ENCODE assay signal across 8 cellular contexts in the genomic region with DNA sequence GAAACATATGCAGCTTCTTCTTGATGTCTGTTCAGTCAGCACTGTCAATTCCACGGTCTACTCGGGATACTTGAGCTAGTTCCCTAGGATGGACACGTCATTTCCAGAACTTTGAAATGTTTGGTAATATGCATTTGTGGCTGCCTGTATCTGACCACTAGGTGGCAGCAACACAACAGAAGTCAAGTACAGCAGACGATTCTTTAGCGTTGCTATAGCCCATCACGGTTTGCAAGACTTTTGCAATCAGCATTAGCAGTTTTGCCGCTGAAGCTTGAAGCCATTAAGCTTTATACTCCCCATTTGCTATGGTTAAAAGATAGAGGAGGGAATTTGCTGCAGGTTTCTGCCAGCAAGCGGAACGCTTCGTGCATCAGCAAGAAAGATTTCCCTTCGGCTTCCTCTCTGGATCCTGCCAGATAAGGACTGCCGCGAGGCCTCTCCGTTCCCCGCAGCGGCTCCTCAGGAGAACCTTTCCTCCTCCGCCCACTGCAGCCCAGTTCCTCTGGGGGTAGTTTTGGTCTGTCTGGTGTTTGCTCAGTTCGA.
A peak's percentile ranks its signal among the peaks of the same experiment; 100 is the strongest.
DNase-seq lines count a peak whose midpoint lies in the region; ATAC-seq and FAIRE-seq lines count a peak whose summit lies in the region.

No MANE protein-coding gene starts in this region.

- H3K9me3 ChIP-seq in mononuclear cell (ENCODE audit: low read depth, low read length): no peaks in the 10 kb centered on the region

- peak; percentile 74 for ATAC-seq in GM18498 (IDR thresholded peaks at IDR 0.05; ENCODE audit: unreplicated experiment)

- H3K4me3 ChIP-seq in mononuclear cell (ENCODE audit: low read length): peak overlapping the region; percentile 4

- H3K27me3 ChIP-seq in mononuclear cell (ENCODE audit: insufficient read depth, low read length): no peaks in the 10 kb centered on the region

- FAIRE-seq in A204.1 (lab: Jason Lieb, UNC) (peak; percentile 87), endometrium (lab: Jason Lieb, UNC) (peak; percentile 85)

- peak; percentile 71 for DNase-seq in HK-2 (ENCODE audit: unreplicated experiment)
- DNase-seq in NOMO-1 treated with DMSO at 0.1 percent for 48 hours (lab: John Stamatoyannopoulos, UW; ENCODE audit: unreplicated experiment): peak; percentile 86
- peak; percentile 9 to 32 (median 10) for DNase-seq in activated CD8-positive, alpha-beta memory T cell treated with anti-CD3 and anti-CD28 coated beads for 48 hours (ENCODE audit: low read depth in 2 of 3, low spot score in 2 of 3)
- peak; percentile 40 to 43 for DNase-seq in stimulated activated CD8-positive, alpha-beta memory T cell treated with anti-CD3 and anti-CD28 coated beads, Interleukin-4, amount 100 ng/mL, for 1 hour (ENCODE audit: low read depth in 2 of 2, low spot score in 1 of 2)

- H3K4me1 ChIP-seq in mononuclear cell (ENCODE audit: insufficient read depth, low read length): peaks cover 17% of the 10 kb centered on the region

Comparison
In these comparisons a context has a peak if more than half of its experiments do, and no peak if none do; other contexts are left out.
1. Peak in every context shown above with its lines: DNase-seq, ATAC-seq and H3K4me3 ChIP-seq.
2. DNase-seq: peak in every context shown above with its lines; median percentile 86 in NOMO-1 treated with DMSO at 0.1 percent for 48 hours; 71 in HK-2; 42 in stimulated activated CD8-positive, alpha-beta memory T cell treated with anti-CD3 and anti-CD28 coated beads, Interleukin-4, amount 100 ng/mL, for 1 hour; 10 in activated CD8-positive, alpha-beta memory T cell treated with anti-CD3 and anti-CD28 coated beads for 48 hours.